ENCODE assay signal across 1 cellular context in the genomic region with DNA sequence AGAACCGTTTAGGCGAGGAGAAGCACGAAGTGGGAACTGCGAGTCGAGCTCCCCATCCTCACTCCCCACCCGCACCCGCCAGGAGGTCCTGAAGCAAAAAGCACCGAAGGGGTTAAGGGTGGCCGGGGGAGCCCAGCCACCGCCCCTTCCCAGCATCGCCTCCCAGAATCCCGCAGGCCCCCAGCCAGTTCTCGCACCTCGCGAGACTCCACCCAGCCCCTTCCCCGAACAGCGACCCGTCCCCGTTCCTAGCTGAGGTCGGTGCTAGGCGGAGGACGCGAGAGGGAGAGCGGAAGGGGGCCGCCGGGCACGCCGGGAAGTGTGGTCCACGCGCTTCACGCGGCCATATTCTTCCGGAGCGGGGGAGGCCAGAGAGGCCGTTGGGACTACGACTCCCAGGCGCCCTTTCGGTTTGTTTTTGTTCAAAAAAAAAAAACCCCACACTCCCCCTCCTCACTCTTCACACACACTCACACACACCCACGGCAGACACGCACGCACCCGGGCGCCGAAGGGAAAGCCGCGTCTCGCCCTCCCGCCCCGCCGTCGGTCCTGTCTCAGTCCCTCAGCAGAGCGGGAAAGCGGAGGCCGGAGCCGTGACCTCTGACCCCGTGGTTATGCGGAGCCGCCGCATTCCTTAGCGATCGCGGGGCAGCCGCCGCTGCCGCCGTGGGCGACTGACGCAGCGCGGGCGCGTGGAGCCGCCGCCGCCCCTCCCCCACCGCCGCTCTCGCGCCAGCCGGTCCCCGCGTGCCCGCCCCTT.
TF ChIP-seq lines count a peak whose summit lies in the region.

Gene ASXL1, plus strand, starts transcription at position 463 of the 763 bp plus-strand sequence. CDS start 445 bp downstream, outside the sequence.

TF ChIP-seq in K562, 482 proteins besides CTCF, POLR2A, EP300 and RAD21 (continued from another document and continues in another):
- TF ChIP-seq, protein P1, sequence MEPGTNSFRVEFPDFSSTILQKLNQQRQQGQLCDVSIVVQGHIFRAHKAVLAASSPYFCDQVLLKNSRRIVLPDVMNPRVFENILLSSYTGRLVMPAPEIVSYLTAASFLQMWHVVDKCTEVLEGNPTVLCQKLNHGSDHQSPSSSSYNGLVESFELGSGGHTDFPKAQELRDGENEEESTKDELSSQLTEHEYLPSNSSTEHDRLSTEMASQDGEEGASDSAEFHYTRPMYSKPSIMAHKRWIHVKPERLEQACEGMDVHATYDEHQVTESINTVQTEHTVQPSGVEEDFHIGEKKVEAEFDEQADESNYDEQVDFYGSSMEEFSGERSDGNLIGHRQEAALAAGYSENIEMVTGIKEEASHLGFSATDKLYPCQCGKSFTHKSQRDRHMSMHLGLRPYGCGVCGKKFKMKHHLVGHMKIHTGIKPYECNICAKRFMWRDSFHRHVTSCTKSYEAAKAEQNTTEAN (CRISPR knock-in tag; IDR thresholded peaks at IDR 0.05), result no peak
- TF ChIP-seq SMARCB1 (IDR thresholded peaks at IDR 0.05; ENCODE audit: insufficient read length, low read depth) (no peak), MAFG (tag; conservative IDR thresholded peaks at IDR 0.05) (no peak), NFE2L1 (tag; IDR thresholded peaks at IDR 0.05; ENCODE audit: borderline replicate concordance, low read depth) (no peak), TBP (optimal IDR thresholded peaks at IDR 0.05; ENCODE audit: low read depth, low read length) (peak; percentile 93), ZNF134 (CRISPR knock-in tag; conservative IDR thresholded peaks at IDR 0.05) (no peak), NRF1 (conservative IDR thresholded peaks at IDR 0.05 in 1 of 2, IDR thresholded peaks at IDR 0.05 in 1 of 2) (peak; percentile 48 to 61; a peak in 3 of 4 replicates), L3MBTL2 (IDR thresholded peaks at IDR 0.05) (peak; percentile 40; the same call in 1 of the 2 replicates), PREB (CRISPR knock-in tag; IDR thresholded peaks at IDR 0.05) (no peak), ZFP36 (IDR thresholded peaks at IDR 0.05; ENCODE audit: low read depth, low read length, partially characterized antibody) (peak; percentile 1), HNRNPUL1 (IDR thresholded peaks at IDR 0.05; ENCODE audit: low read length) (no peak), U2AF2 (optimal IDR thresholded peaks at IDR 0.05; ENCODE audit: low read depth, low read length) (no peak), SRF (CRISPR knock-in tag; IDR thresholded peaks at IDR 0.05) (peak in 1 of 2 experiments; percentile 60; a peak in 1 of 4 replicates), CSDE1 (IDR thresholded peaks at IDR 0.05) (no peak), XRCC4 (IDR thresholded peaks at IDR 0.05; ENCODE audit: extremely low read depth, insufficient read depth, insufficient read length) (no peak), RHOXF2B (CRISPR knock-in tag; conservative IDR thresholded peaks at IDR 0.05) (no peak), ZNF316 (IDR thresholded peaks at IDR 0.05) (no peak), GATAD2B (IDR thresholded peaks at IDR 0.05; ENCODE audit: borderline replicate concordance) (peak; percentile 73; the same call in 1 of the 2 replicates), MECOM (CRISPR knock-in tag; IDR thresholded peaks at IDR 0.05) (0 out of 2 replicates have a peak, but pooled peaks have one; percentile 12), SRSF7 (optimal IDR thresholded peaks at IDR 0.05; ENCODE audit: low read depth, low read length) (no peak), ATF2 (CRISPR knock-in tag; IDR thresholded peaks at IDR 0.05) (no peak), POLR2AphosphoS5 (IDR thresholded peaks at IDR 0.05; ENCODE audit: control insufficient read depth, insufficient read depth, low read depth, low read length) (peak; percentile 53; the same call in 1 of the 2 replicates), ZKSCAN8 (CRISPR knock-in tag; IDR thresholded peaks at IDR 0.05) (no peak), ZNF253 (CRISPR knock-in tag; conservative IDR thresholded peaks at IDR 0.05) (no peak), POLR3G (IDR thresholded peaks at IDR 0.05; ENCODE audit: extremely low read depth, insufficient read length, insufficient replicate concordance) (no peak), MAFF (IDR thresholded peaks at IDR 0.05; ENCODE audit: low read length) (peak; percentile 74; the same call in 1 of the 2 replicates), ZNF23 (CRISPR knock-in tag; IDR thresholded peaks at IDR 0.05) (no peak), ZBTB1 (CRISPR knock-in tag; IDR thresholded peaks at IDR 0.05; ENCODE audit: borderline replicate concordance, low read depth) (0 out of 2 replicates have a peak, but pooled peaks have one; percentile 21), ZNF764 (CRISPR knock-in tag; IDR thresholded peaks at IDR 0.05; ENCODE audit: low read depth) (no peak), KAT7 (CRISPR knock-in tag; IDR thresholded peaks at IDR 0.05; ENCODE audit: borderline replicate concordance) (no peak; the same call in 1 of the 2 replicates), CEBPG (CRISPR knock-in tag; IDR thresholded peaks at IDR 0.05) (no peak), CEBPG (tag; conservative IDR thresholded peaks at IDR 0.05 in 1 of 2, IDR thresholded peaks at IDR 0.05 in 1 of 2) (no peak), ETS2 (tag; IDR thresholded peaks at IDR 0.05; ENCODE audit: borderline replicate concordance, poor library complexity, severe bottlenecking) (no peak), TEAD4 (IDR thresholded peaks at IDR 0.05; ENCODE audit: low read length) (peak; percentile 46; the same call in 1 of the 2 replicates), TEAD4 (CRISPR knock-in tag; IDR thresholded peaks at IDR 0.05; ENCODE audit: borderline replicate concordance) (0 out of 2 replicates have a peak, but pooled peaks have one; percentile 28), POLR2H (tag; IDR thresholded peaks at IDR 0.05; ENCODE audit: low read depth) (peak; percentile 66; the same call in 1 of the 2 replicates), STAG1 (CRISPR knock-in tag; IDR thresholded peaks at IDR 0.05; ENCODE audit: borderline replicate concordance) (no peak), CAMTA2 (CRISPR knock-in tag; conservative IDR thresholded peaks at IDR 0.05) (no peak), KAT2B (IDR thresholded peaks at IDR 0.05; ENCODE audit: low read depth, low read length) (no peak), ZNF263 (CRISPR knock-in tag; IDR thresholded peaks at IDR 0.05; ENCODE audit: borderline replicate concordance) (peak; percentile 37; the same call in 1 of the 2 replicates), ETV6 (IDR thresholded peaks at IDR 0.05; ENCODE audit: borderline replicate concordance in 1 of 2, low read depth in 2 of 2, low read length in 1 of 2) (no peak), ETV6 (CRISPR knock-in tag; IDR thresholded peaks at IDR 0.05; ENCODE audit: borderline replicate concordance) (no peak), E2F3 (CRISPR knock-in tag; IDR thresholded peaks at IDR 0.05) (peak; percentile 89; the same call in 1 of the 2 replicates), ZNF589 (CRISPR knock-in tag; IDR thresholded peaks at IDR 0.05; ENCODE audit: low read depth) (no peak; the same call in 1 of the 2 replicates), SMARCA5 (IDR thresholded peaks at IDR 0.05) (no peak), YBX1 (IDR thresholded peaks at IDR 0.05) (no peak)
- TF ChIP-seq, protein P2, sequence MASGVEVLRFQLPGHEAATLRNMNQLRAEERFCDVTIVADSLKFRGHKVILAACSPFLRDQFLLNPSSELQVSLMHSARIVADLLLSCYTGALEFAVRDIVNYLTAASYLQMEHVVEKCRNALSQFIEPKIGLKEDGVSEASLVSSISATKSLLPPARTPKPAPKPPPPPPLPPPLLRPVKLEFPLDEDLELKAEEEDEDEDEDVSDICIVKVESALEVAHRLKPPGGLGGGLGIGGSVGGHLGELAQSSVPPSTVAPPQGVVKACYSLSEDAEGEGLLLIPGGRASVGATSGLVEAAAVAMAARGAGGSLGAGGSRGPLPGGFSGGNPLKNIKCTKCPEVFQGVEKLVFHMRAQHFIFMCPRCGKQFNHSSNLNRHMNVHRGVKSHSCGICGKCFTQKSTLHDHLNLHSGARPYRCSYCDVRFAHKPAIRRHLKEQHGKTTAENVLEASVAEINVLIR (CRISPR knock-in tag; IDR thresholded peaks at IDR 0.05), result no peak
- TF ChIP-seq, protein P3, sequence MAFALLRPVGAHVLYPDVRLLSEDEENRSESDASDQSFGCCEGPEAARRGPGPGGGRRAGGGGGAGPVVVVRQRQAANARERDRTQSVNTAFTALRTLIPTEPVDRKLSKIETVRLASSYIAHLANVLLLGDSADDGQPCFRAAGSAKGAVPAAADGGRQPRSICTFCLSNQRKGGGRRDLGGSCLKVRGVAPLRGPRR (CRISPR knock-in tag; IDR thresholded peaks at IDR 0.05), result no peak
- TF ChIP-seq, protein P4, sequence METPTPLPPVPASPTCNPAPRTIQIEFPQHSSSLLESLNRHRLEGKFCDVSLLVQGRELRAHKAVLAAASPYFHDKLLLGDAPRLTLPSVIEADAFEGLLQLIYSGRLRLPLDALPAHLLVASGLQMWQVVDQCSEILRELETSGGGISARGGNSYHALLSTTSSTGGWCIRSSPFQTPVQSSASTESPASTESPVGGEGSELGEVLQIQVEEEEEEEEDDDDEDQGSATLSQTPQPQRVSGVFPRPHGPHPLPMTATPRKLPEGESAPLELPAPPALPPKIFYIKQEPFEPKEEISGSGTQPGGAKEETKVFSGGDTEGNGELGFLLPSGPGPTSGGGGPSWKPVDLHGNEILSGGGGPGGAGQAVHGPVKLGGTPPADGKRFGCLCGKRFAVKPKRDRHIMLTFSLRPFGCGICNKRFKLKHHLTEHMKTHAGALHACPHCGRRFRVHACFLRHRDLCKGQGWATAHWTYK (CRISPR knock-in tag; IDR thresholded peaks at IDR 0.05), result no peak; the same call in 1 of the 2 replicates
- TF ChIP-seq, protein P5, sequence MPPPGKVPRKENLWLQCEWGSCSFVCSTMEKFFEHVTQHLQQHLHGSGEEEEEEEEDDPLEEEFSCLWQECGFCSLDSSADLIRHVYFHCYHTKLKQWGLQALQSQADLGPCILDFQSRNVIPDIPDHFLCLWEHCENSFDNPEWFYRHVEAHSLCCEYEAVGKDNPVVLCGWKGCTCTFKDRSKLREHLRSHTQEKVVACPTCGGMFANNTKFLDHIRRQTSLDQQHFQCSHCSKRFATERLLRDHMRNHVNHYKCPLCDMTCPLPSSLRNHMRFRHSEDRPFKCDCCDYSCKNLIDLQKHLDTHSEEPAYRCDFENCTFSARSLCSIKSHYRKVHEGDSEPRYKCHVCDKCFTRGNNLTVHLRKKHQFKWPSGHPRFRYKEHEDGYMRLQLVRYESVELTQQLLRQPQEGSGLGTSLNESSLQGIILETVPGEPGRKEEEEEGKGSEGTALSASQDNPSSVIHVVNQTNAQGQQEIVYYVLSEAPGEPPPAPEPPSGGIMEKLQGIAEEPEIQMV (tag; conservative IDR thresholded peaks at IDR 0.05; ENCODE audit: low read depth), result peak; percentile 87
- TF ChIP-seq, protein P6, sequence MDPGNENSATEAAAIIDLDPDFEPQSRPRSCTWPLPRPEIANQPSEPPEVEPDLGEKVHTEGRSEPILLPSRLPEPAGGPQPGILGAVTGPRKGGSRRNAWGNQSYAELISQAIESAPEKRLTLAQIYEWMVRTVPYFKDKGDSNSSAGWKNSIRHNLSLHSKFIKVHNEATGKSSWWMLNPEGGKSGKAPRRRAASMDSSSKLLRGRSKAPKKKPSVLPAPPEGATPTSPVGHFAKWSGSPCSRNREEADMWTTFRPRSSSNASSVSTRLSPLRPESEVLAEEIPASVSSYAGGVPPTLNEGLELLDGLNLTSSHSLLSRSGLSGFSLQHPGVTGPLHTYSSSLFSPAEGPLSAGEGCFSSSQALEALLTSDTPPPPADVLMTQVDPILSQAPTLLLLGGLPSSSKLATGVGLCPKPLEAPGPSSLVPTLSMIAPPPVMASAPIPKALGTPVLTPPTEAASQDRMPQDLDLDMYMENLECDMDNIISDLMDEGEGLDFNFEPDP (CRISPR knock-in tag; IDR thresholded peaks at IDR 0.05), result no peak
- TF ChIP-seq, protein P7, sequence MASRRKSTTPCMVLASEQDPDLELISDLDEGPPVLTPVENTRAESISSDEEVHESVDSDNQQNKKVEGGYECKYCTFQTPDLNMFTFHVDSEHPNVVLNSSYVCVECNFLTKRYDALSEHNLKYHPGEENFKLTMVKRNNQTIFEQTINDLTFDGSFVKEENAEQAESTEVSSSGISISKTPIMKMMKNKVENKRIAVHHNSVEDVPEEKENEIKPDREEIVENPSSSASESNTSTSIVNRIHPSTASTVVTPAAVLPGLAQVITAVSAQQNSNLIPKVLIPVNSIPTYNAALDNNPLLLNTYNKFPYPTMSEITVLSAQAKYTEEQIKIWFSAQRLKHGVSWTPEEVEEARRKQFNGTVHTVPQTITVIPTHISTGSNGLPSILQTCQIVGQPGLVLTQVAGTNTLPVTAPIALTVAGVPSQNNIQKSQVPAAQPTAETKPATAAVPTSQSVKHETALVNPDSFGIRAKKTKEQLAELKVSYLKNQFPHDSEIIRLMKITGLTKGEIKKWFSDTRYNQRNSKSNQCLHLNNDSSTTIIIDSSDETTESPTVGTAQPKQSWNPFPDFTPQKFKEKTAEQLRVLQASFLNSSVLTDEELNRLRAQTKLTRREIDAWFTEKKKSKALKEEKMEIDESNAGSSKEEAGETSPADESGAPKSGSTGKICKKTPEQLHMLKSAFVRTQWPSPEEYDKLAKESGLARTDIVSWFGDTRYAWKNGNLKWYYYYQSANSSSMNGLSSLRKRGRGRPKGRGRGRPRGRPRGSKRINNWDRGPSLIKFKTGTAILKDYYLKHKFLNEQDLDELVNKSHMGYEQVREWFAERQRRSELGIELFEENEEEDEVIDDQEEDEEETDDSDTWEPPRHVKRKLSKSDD (conservative IDR thresholded peaks at IDR 0.05; ENCODE audit: low read length), result peak; percentile 98
- TF ChIP-seq, protein P8, sequence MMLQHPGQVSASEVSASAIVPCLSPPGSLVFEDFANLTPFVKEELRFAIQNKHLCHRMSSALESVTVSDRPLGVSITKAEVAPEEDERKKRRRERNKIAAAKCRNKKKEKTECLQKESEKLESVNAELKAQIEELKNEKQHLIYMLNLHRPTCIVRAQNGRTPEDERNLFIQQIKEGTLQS (IDR thresholded peaks at IDR 0.05), result no peak
- TF ChIP-seq, protein P8 (CRISPR knock-in tag; conservative IDR thresholded peaks at IDR 0.05), result no peak
